1 cellular context compared by ENCODE assay signal in genomic region chr15:89665449-89666146, GRCh38.
TF ChIP-seq lines count a peak whose summit lies in the region.

No MANE protein-coding gene starts in this region.

TF ChIP-seq in GM12878, 131 proteins besides CTCF, POLR2A, EP300 and RAD21:
- no peak for TF ChIP-seq MXI1 (IDR thresholded peaks at IDR 0.05; ENCODE audit: low read depth, low read length)
- peak; percentile 31 for TF ChIP-seq HDAC6 (IDR thresholded peaks at IDR 0.05; ENCODE audit: unreplicated experiment)
